Comparison of ENCODE assay signal across 26 cellular contexts in the genomic region with DNA sequence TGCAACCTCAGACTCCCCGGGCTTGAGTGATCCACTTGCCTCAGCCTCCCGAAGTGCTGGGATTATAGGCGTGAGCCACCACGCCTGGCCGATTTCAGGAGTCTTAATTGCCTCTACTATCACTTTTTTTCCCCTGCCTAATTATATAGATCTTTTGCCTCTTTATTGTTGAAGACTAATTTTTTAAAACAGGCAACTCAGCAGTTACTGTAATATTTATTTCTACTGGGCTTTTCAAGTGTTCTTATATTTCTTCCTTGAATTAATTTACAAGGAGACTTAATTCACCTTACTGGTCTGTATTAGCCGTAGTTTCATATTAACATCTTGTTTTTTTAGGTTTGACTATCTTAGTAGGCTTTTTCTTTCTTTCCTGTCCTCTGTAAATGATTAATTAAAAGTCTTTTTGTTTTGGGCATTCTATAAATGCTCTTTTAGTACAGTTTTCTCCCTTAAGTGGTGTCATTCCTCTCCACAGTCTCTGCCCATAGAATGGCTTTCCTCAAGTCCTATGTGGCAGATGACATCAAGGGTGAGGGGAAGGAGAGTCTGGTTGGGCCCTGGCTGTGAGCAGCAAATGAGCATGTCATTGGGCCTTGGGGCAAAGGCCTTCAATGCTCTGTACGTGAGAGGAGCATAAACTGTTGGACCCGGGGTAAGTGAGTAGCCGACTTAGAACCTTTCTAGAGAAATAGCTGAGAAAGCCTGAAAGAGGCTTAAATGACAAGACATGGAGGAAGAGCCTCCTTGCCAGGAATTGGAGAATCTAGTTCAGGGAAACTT.
"Had no signal": no experiment of that assay in that cellular context is flagged by ENCODE, and none has a peak within 500 bp of the region (broad histone marks: within the 10 kb centered on the region; RNA-seq: fewer than 3 reads in every experiment).

No MANE protein-coding gene starts in this region.

- H3K4me1 ChIP-seq: breast epithelium, Peyer's patch had no signal

- H3K36me3 ChIP-seq: breast epithelium, MG63, Peyer's patch, SJSA1 had no signal

- DNase-seq: activated CD4-positive, alpha-beta T cell treated with anti-CD3 and anti-CD28 coated beads for 48 hours; activated CD4-positive, alpha-beta T cell treated with anti-CD3 and anti-CD28 coated beads, Interleukin-2, amount 50 U/mL, for 4 hours; activated CD4-positive, CD25-positive, alpha-beta regulatory T cell treated with anti-CD3 and anti-CD28 coated beads, Interleukin-2, amount 50 U/mL, for 72 hours; activated CD8-positive, alpha-beta memory T cell treated with anti-CD3 and anti-CD28 coated beads, Interleukin-2, amount 50 U/mL, for 48 hours; activated CD8-positive, alpha-beta T cell treated with anti-CD3 and anti-CD28 coated beads, Interleukin-2, amount 10 ng/mL, durations not matched to agents 7 days and 5 days; activated naive CD4-positive, alpha-beta T cell treated with anti-CD3 and anti-CD28 coated beads, Interleukin-2, amount 50 U/mL, for 16 hours; activated naive CD8-positive, alpha-beta T cell treated with anti-CD3 and anti-CD28 coated beads, Interleukin-2, amount 10 ng/mL, durations not matched to agents 7 days and 5 days; activated T-cell treated with anti-CD3 and anti-CD28 coated beads, Interleukin-2, amount 50 U/mL, for 1 hour; aorta; caudate nucleus; MG63; NCI-H1105 treated with DMSO at 0.1 percent for 48 hours; NCI-H1930; NCI-H345; NCI-H510A; NCI-H526 treated with DMSO at 0.1 percent for 48 hours; NK-92 treated with Interleukin-12 subunit alpha and Interleukin-12 subunit beta, amount 100 ng/mL, for 24 hours; OCI-M1; Peyer's patch; Right ventricle myocardium superior; SW 1271 had no signal

- H3K4me3 Mint-ChIP-seq: activated CD8-positive, alpha-beta T cell treated with anti-CD3 and anti-CD28 coated beads, Interleukin-2, amount 10 ng/mL, durations not matched to agents 7 days and 5 days; activated naive CD8-positive, alpha-beta T cell treated with anti-CD3 and anti-CD28 coated beads, Interleukin-2, amount 10 ng/mL, durations not matched to agents 7 days and 5 days; WTC11 had no signal

- H3K9me3 Mint-ChIP-seq: activated naive CD8-positive, alpha-beta T cell treated with anti-CD3 and anti-CD28 coated beads, Interleukin-2, amount 10 ng/mL, durations not matched to agents 7 days and 5 days; WTC11 had no signal

- H3K27ac ChIP-seq: breast epithelium, KMS-11, Peyer's patch, RWPE1, SJSA1 had no signal

- H3K4me3 ChIP-seq: breast epithelium, MG63, Peyer's patch, SJSA1 had no signal

- H3K9me3 ChIP-seq: breast epithelium, MG63, Peyer's patch, SJSA1 had no signal

- H3K27me3 ChIP-seq: breast epithelium, MG63, Peyer's patch, SJSA1 had no signal

- H3K27ac Mint-ChIP-seq: activated CD8-positive, alpha-beta T cell treated with anti-CD3 and anti-CD28 coated beads, Interleukin-2, amount 10 ng/mL, durations not matched to agents 7 days and 5 days; activated naive CD8-positive, alpha-beta T cell treated with anti-CD3 and anti-CD28 coated beads, Interleukin-2, amount 10 ng/mL, durations not matched to agents 7 days and 5 days; WTC11 had no signal

- H3K36me3 Mint-ChIP-seq: WTC11 had no signal
